Comparison of ENCODE assay signal across 1 cellular context in genomic region chr11:34594603-34595002, GRCh38.
TF ChIP-seq lines count a peak whose summit lies in the region.

No MANE protein-coding gene starts in this region.

TF ChIP-seq in HepG2, 621 proteins besides CTCF, POLR2A, EP300 and RAD21 (continued from another document and continues in another):
- TF ChIP-seq TBX3 (IDR thresholded peaks at IDR 0.05; ENCODE audit: borderline replicate concordance) = no peak
- TF ChIP-seq CEBPG (CRISPR knock-in tag; IDR thresholded peaks at IDR 0.05) = peak; percentile 85
- TF ChIP-seq GZF1 (CRISPR knock-in tag; IDR thresholded peaks at IDR 0.05) = no peak
- no peak for TF ChIP-seq MZF1 (CRISPR knock-in tag; IDR thresholded peaks at IDR 0.05; ENCODE audit: borderline replicate concordance)
- TF ChIP-seq PLSCR1 (CRISPR knock-in tag; IDR thresholded peaks at IDR 0.05; ENCODE audit: borderline replicate concordance) = no peak
- TF ChIP-seq, protein P1, sequence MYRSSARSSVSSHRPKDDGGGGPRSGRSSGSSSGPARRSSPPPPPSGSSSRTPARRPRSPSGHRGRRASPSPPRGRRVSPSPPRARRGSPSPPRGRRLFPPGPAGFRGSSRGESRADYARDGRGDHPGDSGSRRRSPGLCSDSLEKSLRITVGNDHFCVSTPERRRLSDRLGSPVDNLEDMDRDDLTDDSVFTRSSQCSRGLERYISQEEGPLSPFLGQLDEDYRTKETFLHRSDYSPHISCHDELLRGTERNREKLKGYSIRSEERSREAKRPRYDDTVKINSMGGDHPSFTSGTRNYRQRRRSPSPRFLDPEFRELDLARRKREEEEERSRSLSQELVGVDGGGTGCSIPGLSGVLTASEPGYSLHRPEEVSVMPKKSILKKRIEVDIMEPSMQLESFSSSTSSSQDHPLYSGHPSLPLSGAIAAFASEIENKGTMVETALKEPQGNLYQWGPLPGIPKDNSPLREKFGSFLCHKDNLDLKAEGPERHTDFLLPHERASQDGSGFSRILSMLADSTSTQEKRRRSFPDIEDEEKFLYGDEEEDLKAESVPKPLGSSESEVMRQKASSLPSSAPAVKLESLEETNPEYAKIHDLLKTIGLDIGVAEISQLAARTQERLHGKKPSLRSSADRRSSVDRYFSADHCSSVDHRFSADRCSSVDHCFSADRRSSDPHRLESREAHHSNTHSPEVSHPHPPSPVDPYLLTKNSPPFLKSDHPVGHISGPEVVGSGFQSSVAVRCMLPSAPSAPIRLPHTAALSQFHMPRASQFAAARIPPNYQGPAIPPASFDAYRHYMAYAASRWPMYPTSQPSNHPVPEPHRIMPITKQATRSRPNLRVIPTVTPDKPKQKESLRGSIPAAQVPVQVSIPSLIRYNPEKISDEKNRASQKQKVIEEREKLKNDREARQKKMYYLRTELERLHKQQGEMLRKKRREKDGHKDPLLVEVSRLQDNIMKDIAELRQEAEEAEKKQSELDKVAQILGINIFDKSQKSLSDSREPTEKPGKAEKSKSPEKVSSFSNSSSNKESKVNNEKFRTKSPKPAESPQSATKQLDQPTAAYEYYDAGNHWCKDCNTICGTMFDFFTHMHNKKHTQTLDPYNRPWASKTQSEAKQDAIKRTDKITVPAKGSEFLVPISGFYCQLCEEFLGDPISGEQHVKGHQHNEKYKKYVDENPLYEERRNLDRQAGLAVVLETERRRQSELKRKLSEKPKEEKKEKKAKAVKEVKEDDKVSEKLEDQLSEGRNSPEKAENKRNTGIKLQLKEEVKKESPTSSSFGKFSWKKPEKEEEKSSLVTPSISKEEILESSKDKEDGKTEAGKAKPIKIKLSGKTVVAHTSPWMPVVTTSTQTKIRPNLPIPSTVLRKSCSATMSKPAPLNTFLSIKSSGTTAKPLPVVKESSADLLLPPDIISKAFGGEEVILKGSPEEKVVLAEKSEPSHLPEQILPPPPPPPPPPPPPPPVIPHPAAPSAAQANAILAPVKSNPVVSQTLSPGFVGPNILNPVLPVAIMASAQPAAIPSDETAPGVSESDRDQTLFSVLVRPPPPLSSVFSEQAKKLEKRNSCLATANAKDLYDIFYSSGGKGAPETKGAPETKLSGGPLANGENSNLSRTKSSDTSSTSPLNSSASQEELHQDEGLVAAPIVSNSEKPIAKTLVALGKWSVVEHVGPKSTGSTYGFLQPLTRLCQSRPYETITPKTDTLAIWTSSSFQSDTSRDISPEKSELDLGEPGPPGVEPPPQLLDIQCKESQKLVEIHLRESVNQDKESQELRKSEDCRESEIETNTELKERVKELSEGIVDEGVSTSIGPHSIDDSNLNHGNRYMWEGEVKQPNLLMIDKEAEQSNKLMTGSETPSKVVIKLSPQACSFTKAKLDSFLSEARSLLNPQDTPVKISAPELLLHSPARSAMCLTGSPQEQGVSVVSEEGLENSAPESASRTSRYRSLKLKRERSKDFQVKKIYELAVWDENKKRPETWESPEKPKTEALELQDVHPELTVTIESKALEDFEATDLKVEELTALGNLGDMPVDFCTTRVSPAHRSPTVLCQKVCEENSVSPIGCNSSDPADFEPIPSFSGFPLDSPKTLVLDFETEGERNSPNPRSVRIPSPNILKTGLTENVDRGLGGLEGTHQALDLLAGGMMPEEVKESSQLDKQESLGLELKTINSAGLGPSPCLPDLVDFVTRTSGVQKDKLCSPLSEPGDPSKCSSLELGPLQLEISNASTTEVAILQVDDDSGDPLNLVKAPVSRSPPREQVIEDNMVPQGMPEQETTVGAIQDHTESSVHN (CRISPR knock-in tag; IDR thresholded peaks at IDR 0.05) = no peak
- no peak for TF ChIP-seq PHF20 (CRISPR knock-in tag; IDR thresholded peaks at IDR 0.05)
- TF ChIP-seq, protein P2, sequence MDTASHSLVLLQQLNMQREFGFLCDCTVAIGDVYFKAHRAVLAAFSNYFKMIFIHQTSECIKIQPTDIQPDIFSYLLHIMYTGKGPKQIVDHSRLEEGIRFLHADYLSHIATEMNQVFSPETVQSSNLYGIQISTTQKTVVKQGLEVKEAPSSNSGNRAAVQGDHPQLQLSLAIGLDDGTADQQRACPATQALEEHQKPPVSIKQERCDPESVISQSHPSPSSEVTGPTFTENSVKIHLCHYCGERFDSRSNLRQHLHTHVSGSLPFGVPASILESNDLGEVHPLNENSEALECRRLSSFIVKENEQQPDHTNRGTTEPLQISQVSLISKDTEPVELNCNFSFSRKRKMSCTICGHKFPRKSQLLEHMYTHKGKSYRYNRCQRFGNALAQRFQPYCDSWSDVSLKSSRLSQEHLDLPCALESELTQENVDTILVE (CRISPR knock-in tag; IDR thresholded peaks at IDR 0.05) = no peak
- TF ChIP-seq GTF3A (CRISPR knock-in tag; conservative IDR thresholded peaks at IDR 0.05) = no peak
- TF ChIP-seq DR1 (CRISPR knock-in tag; IDR thresholded peaks at IDR 0.05) = no peak
- TF ChIP-seq, protein P3, sequence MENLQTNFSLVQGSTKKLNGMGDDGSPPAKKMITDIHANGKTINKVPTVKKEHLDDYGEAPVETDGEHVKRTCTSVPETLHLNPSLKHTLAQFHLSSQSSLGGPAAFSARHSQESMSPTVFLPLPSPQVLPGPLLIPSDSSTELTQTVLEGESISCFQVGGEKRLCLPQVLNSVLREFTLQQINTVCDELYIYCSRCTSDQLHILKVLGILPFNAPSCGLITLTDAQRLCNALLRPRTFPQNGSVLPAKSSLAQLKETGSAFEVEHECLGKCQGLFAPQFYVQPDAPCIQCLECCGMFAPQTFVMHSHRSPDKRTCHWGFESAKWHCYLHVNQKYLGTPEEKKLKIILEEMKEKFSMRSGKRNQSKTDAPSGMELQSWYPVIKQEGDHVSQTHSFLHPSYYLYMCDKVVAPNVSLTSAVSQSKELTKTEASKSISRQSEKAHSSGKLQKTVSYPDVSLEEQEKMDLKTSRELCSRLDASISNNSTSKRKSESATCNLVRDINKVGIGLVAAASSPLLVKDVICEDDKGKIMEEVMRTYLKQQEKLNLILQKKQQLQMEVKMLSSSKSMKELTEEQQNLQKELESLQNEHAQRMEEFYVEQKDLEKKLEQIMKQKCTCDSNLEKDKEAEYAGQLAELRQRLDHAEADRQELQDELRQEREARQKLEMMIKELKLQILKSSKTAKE (CRISPR knock-in tag; IDR thresholded peaks at IDR 0.05; ENCODE audit: borderline replicate concordance) = no peak
- TF ChIP-seq ZFP62 (CRISPR knock-in tag; IDR thresholded peaks at IDR 0.05) = no peak
- TF ChIP-seq, protein P4, sequence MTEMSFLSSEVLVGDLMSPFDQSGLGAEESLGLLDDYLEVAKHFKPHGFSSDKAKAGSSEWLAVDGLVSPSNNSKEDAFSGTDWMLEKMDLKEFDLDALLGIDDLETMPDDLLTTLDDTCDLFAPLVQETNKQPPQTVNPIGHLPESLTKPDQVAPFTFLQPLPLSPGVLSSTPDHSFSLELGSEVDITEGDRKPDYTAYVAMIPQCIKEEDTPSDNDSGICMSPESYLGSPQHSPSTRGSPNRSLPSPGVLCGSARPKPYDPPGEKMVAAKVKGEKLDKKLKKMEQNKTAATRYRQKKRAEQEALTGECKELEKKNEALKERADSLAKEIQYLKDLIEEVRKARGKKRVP (CRISPR knock-in tag; IDR thresholded peaks at IDR 0.05) = peak in 1 of 2 experiments; percentile 95; a peak in 2 of 4 replicates
- TF ChIP-seq ZNF253 (CRISPR knock-in tag; IDR thresholded peaks at IDR 0.05; ENCODE audit: borderline replicate concordance) = no peak
- peak; percentile 29; the same call in 1 of the 2 replicates for TF ChIP-seq SOX5 (CRISPR knock-in tag; IDR thresholded peaks at IDR 0.05; ENCODE audit: borderline replicate concordance)
- TF ChIP-seq, protein P5, sequence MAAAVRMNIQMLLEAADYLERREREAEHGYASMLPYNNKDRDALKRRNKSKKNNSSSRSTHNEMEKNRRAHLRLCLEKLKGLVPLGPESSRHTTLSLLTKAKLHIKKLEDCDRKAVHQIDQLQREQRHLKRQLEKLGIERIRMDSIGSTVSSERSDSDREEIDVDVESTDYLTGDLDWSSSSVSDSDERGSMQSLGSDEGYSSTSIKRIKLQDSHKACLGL (CRISPR knock-in tag; IDR thresholded peaks at IDR 0.05) = no peak
- no peak for TF ChIP-seq RFXANK (CRISPR knock-in tag; IDR thresholded peaks at IDR 0.05)
- TF ChIP-seq SAP130 (CRISPR knock-in tag; IDR thresholded peaks at IDR 0.05; ENCODE audit: low read depth) = peak; percentile 70
- TF ChIP-seq ATF3 (CRISPR knock-in tag; IDR thresholded peaks at IDR 0.05) = peak; percentile 53; the same call in 1 of the 2 replicates
- TF ChIP-seq NKX3-1 (CRISPR knock-in tag; IDR thresholded peaks at IDR 0.05) = no peak
- TF ChIP-seq, protein P6, sequence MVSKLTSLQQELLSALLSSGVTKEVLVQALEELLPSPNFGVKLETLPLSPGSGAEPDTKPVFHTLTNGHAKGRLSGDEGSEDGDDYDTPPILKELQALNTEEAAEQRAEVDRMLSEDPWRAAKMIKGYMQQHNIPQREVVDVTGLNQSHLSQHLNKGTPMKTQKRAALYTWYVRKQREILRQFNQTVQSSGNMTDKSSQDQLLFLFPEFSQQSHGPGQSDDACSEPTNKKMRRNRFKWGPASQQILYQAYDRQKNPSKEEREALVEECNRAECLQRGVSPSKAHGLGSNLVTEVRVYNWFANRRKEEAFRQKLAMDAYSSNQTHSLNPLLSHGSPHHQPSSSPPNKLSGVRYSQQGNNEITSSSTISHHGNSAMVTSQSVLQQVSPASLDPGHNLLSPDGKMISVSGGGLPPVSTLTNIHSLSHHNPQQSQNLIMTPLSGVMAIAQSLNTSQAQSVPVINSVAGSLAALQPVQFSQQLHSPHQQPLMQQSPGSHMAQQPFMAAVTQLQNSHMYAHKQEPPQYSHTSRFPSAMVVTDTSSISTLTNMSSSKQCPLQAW (CRISPR knock-in tag; IDR thresholded peaks at IDR 0.05) = peak; percentile 33; the same call in 1 of the 2 replicates
- TF ChIP-seq STAT6 (CRISPR knock-in tag; IDR thresholded peaks at IDR 0.05; ENCODE audit: borderline replicate concordance) = no peak
- no peak for TF ChIP-seq HDAC2 (CRISPR knock-in tag; IDR thresholded peaks at IDR 0.05)
- TF ChIP-seq PAF1 (CRISPR knock-in tag; IDR thresholded peaks at IDR 0.05) = no peak
- 0 out of 2 replicates have a peak, but pooled peaks have one; percentile 34 for TF ChIP-seq POGZ (CRISPR knock-in tag; IDR thresholded peaks at IDR 0.05)
- no peak for TF ChIP-seq MAFG (CRISPR knock-in tag; IDR thresholded peaks at IDR 0.05)
- no peak for TF ChIP-seq SCMH1 (CRISPR knock-in tag; IDR thresholded peaks at IDR 0.05; ENCODE audit: borderline replicate concordance)
- TF ChIP-seq SRSF1 (optimal IDR thresholded peaks at IDR 0.05; ENCODE audit: low read depth, low read length) = no peak
- no peak for TF ChIP-seq ZNF292 (CRISPR knock-in tag; IDR thresholded peaks at IDR 0.05; ENCODE audit: borderline replicate concordance, low read depth)
- TF ChIP-seq, protein P7, sequence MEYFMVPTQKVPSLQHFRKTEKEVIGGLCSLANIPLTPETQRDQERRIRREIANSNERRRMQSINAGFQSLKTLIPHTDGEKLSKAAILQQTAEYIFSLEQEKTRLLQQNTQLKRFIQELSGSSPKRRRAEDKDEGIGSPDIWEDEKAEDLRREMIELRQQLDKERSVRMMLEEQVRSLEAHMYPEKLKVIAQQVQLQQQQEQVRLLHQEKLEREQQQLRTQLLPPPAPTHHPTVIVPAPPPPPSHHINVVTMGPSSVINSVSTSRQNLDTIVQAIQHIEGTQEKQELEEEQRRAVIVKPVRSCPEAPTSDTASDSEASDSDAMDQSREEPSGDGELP (IDR thresholded peaks at IDR 0.05; ENCODE audit: borderline replicate concordance, low read depth) = peak; percentile 92
- TF ChIP-seq, protein P8, sequence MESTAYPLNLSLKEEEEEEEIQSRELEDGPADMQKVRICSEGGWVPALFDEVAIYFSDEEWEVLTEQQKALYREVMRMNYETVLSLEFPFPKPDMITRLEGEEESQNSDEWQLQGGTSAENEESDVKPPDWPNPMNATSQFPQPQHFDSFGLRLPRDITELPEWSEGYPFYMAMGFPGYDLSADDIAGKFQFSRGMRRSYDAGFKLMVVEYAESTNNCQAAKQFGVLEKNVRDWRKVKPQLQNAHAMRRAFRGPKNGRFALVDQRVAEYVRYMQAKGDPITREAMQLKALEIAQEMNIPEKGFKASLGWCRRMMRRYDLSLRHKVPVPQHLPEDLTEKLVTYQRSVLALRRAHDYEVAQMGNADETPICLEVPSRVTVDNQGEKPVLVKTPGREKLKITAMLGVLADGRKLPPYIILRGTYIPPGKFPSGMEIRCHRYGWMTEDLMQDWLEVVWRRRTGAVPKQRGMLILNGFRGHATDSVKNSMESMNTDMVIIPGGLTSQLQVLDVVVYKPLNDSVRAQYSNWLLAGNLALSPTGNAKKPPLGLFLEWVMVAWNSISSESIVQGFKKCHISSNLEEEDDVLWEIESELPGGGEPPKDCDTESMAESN (CRISPR knock-in tag; conservative IDR thresholded peaks at IDR 0.05) = no peak
- TF ChIP-seq ESRRA (CRISPR knock-in tag; IDR thresholded peaks at IDR 0.05; ENCODE audit: low read depth) = no peak
- no peak for TF ChIP-seq GATA4 (IDR thresholded peaks at IDR 0.05; ENCODE audit: borderline replicate concordance, low read depth)
- no peak for TF ChIP-seq ZNF564 (CRISPR knock-in tag; IDR thresholded peaks at IDR 0.05)
- TF ChIP-seq ZNF326 (CRISPR knock-in tag; IDR thresholded peaks at IDR 0.05; ENCODE audit: borderline replicate concordance) = no peak
- no peak for TF ChIP-seq TCF7L2 (IDR thresholded peaks at IDR 0.05; ENCODE audit: low read depth, low read length)
- no peak for TF ChIP-seq ZNF674 (CRISPR knock-in tag; IDR thresholded peaks at IDR 0.05; ENCODE audit: low read depth)
- TF ChIP-seq HNRNPK (IDR thresholded peaks at IDR 0.05; ENCODE audit: low read depth, low read length, poor library complexity, severe bottlenecking) = no peak
